9 cellular contexts compared by ENCODE assay signal in the genomic region with DNA sequence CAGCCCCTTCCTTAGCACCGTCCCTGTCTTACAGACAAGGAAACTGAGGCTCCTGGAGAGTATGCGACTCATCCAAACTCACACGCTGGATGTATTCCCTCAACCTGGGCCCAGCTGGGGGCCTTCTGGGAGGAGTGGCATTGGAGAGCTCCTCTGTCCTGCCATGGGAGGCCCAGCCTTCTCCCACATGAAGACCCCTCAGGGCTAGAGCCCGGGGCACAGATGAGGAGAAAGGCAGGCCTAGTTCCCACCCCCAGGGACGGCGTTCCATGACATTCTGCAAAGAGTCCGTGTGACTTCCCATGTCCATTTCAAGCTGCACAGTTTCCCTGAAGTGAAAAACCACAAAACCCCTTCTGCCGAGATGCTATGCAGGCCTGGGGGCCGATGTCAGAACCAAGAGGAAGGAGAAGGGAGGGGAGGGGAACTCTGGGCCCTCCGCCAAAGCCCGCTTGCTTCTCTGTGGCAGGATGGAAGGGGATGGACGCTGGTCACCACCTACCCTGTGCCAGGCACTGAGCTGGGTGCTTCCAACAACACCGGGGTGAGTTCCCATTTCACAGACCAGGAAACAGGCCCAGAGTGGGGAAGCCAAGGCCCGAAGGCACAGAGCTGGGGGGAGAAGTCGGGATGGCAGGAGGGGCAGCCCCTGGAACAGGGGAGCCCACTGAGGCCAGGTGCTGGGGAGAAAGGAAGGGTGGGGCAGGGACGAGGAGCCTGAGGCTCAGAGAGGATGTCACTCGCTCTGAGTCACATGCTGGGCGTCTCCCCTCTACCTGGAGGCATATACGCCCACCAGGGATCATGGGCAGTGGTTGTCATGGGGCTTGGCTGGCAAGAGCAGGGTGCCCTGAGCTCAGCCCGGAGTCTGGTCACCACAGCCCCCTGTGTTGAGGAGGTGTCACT. TPM values are rescaled to one million over a fixed set of nuclear protein-coding genes. Genes with fewer than 3 reads are reported as not detected.
DNase-seq lines count a peak whose midpoint lies in the region; ATAC-seq, FAIRE-seq and TF ChIP-seq lines count a peak whose summit lies in the region.
"Had no signal": no experiment of that assay in that cellular context is flagged by ENCODE, and none has a peak within 500 bp of the region (broad histone marks: within the 10 kb centered on the region; RNA-seq: fewer than 3 reads in every experiment).

No MANE protein-coding gene starts in this region.

- H3K27ac ChIP-seq in skin epidermis: peak overlapping the region in 20 of 21 experiments; percentile 29 to 98 (median 84)
- H3K27ac ChIP-seq: SK-N-MC had no signal

- FAIRE-seq in GM19239 (lab: Jason Lieb, UNC): no peak

- ATAC-seq in GM21723 (IDR thresholded peaks at IDR 0.05; ENCODE audit: unreplicated experiment) (no peak), GM18870 (IDR thresholded peaks at IDR 0.05; ENCODE audit: unreplicated experiment) (no peak)

- no peak for TF ChIP-seq CTCF in epithelial cell of esophagus (IDR thresholded peaks at IDR 0.05; ENCODE audit: insufficient read depth, low read depth, low read length, missing control alignments)
- no peak for TF ChIP-seq CTCF in glutamatergic neuron (IDR thresholded peaks at IDR 0.05; ENCODE audit: partially characterized antibody, unreplicated experiment)

- no peak overlapping the region for H3K4me3 Mint-ChIP-seq in glutamatergic neuron (ENCODE audit: unreplicated experiment)

- H3K36me3 Mint-ChIP-seq in glutamatergic neuron (ENCODE audit: unreplicated experiment): no peaks in the 10 kb centered on the region

- no peak overlapping the region for H3K27ac Mint-ChIP-seq in glutamatergic neuron (ENCODE audit: unreplicated experiment)

- H3K4me3 ChIP-seq in epithelial cell of esophagus (ENCODE audit: low read length) (no peak overlapping the region), skin epidermis (no peak overlapping the region)
- H3K4me3 ChIP-seq: SK-N-MC had no signal

- H3K27me3 Mint-ChIP-seq in glutamatergic neuron (ENCODE audit: unreplicated experiment): peaks cover 16% of the 10 kb centered on the region

- peaks cover 9% of the 10 kb centered on the region for H3K9me3 Mint-ChIP-seq in glutamatergic neuron (ENCODE audit: unreplicated experiment)

- peaks cover 3% of the 10 kb centered on the region for H3K4me1 Mint-ChIP-seq in glutamatergic neuron (ENCODE audit: low read depth, unreplicated experiment)

- DNase-seq in H4 (ENCODE audit: low spot score) (peak; percentile 39), epithelial cell of esophagus (ENCODE audit: low read depth) (peak; percentile 57), glutamatergic neuron (no peak), GM19239 (ENCODE audit: insufficient read length, low spot score) (no peak)
- DNase-seq in activated CD4-positive, alpha-beta T cell treated with anti-CD3 and anti-CD28 coated beads for 1 hour: peak; percentile 52

RNA-seq across cellular contexts. Expression of a gene that starts 15.7 kb away (rescaled TPM):
- total RNA-seq in H4 (2014; rRNA removed; shearing (Covaris generic)): 15.5 and 20.9 TPM in 2 replicates
- total RNA-seq in glutamatergic neuron (ENCODE audit: unreplicated experiment): not detected

RNA-seq across cellular contexts. Expression of a gene that starts 16.1 kb away (rescaled TPM):
- total RNA-seq in H4 (2014; rRNA removed; shearing (Covaris generic)): not detected in 2 replicates
- total RNA-seq in glutamatergic neuron (ENCODE audit: unreplicated experiment): not detected

RNA-seq across cellular contexts. Expression of a gene that starts 40.3 kb away (rescaled TPM):
- 4.9 and 6.3 TPM in 2 replicates for total RNA-seq in H4 (2014; rRNA removed; shearing (Covaris generic))
- 3.3 TPM for total RNA-seq in glutamatergic neuron (ENCODE audit: unreplicated experiment)

RNA-seq across cellular contexts. Expression of a gene that starts 53.9 kb away (rescaled TPM):
- 0.08 TPM in 1 of 2 replicates, not detected in the other for total RNA-seq in H4 (2014; rRNA removed; shearing (Covaris generic))
- not detected for total RNA-seq in glutamatergic neuron (ENCODE audit: unreplicated experiment)

Comparison
In these comparisons a context has a peak if more than half of its experiments do, and no peak if none do; other contexts are left out.
1. DNase-seq: peak in H4 (single experiment), activated CD4-positive, alpha-beta T cell treated with anti-CD3 and anti-CD28 coated beads for 1 hour (single experiment) and epithelial cell of esophagus (single experiment); none in glutamatergic neuron (single experiment) and GM19239 (single experiment).
2. RNA of a gene that starts 15.7 kb away (total RNA-seq): 15.5 to 20.9 TPM in H4; not detected in glutamatergic neuron (single experiment); every median in the first group is over 10 times any median in the second.